ENCODE assay signal across 14 cellular contexts in the genomic region with DNA sequence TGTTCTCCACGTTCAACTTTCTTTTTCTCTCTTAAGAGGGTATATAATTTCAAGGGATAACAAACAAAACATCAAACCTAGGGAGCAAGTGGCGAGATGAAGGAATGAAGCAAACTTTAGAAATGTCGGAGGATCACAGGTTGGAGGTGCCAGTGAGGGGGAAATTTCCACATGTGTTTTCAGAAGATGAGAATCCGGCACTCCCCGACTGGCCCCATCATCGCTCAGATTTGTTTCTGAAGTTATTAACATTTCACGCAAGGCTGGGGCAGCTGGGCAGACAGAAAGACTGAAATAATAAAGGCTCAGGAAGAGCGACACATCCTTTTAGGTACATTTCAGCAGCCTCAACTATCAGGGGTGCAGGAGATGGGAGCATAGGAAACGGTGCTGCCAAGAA.
DNase-seq lines count a peak whose midpoint lies in the region; ATAC-seq and TF ChIP-seq lines count a peak whose summit lies in the region.
"Had no signal": no experiment of that assay in that cellular context is flagged by ENCODE, and none has a peak within 500 bp of the region (broad histone marks: within the 10 kb centered on the region; RNA-seq: fewer than 3 reads in every experiment).

No MANE protein-coding gene starts in this region.

- peaks cover 0 to 5% (median 3%) of the 10 kb centered on the region in 3 experiments; a peak in 3 of 7 replicates for H3K36me3 Mint-ChIP-seq in H9 (ENCODE audit: insufficient read depth in 1 of 3, low read depth in 3 of 3)

- H2BK15ac ChIP-seq in H9 (ENCODE audit: low read depth, low read length) = no peak overlapping the region

- WGBS in trophoblast cell (ENCODE audit: extremely low coverage, insufficient coverage, insufficient read length) = no CpG with 5 or more reads among the region's 9 CpGs
- no CpG with 5 or more reads among the region's 9 CpGs for WGBS in H9 (ENCODE audit: extremely low coverage, insufficient read length, low lambda C conversion rate)

- H2AK5ac ChIP-seq in trophoblast cell (ENCODE audit: low read length) (no peak overlapping the region), H9 (ENCODE audit: insufficient read length, low read length) (no peak overlapping the region)

- H4K91ac ChIP-seq in trophoblast cell (ENCODE audit: low read depth, low read length) = no peak overlapping the region
- no peak overlapping the region for H4K91ac ChIP-seq in H9 (ENCODE audit: insufficient read length, low read depth, low read length)

- intact Hi-C loops in left ventricle myocardium inferior (cut with micrococcal nuclease) = no loop called here
- intact Hi-C loops in left ventricle myocardium superior (cut with micrococcal nuclease) = no loop called here
- intact Hi-C loops in vagina (cut with DNase I) = no loop called here

- H3K4ac ChIP-seq in trophoblast cell (ENCODE audit: low read depth, low read length) = no peak overlapping the region
- H3K4ac ChIP-seq in H9 (ENCODE audit: low read depth, low read length) = no peak overlapping the region

- no peak overlapping the region for H3T11ph ChIP-seq in H9 (ENCODE audit: low read length)

- H2AFZ ChIP-seq in trophoblast cell (ENCODE audit: insufficient read depth, low read length, poor library complexity) (no peak overlapping the region), H9 (ENCODE audit: low read length) (no peak overlapping the region)

- H4K5ac ChIP-seq in H9 (ENCODE audit: insufficient read length, low read depth, low read length) = no peak overlapping the region

- H3K79me1 ChIP-seq in trophoblast cell (ENCODE audit: low read length) (peaks cover 3% of the 10 kb centered on the region), H9 (ENCODE audit: insufficient read depth, low read depth, low read length, poor library complexity, severe bottlenecking) (no peaks in the 10 kb centered on the region)

- peaks cover 10% of the 10 kb centered on the region for H3K4me1 ChIP-seq in left ventricle myocardium inferior
- H3K4me1 ChIP-seq in trophoblast cell (ENCODE audit: control insufficient read depth in 1 of 2, insufficient read depth in 2 of 2, low read length in 2 of 2) = peaks cover 3 to 5% of the 10 kb centered on the region in 2 experiments
- H3K4me1 ChIP-seq in vagina = peaks cover 35% of the 10 kb centered on the region
- H3K4me1 ChIP-seq in H9 (ENCODE audit: insufficient read depth, low read length) = no peaks in the 10 kb centered on the region
- H3K4me1 ChIP-seq: A549, pancreas, testis had no signal

- no peaks in the 10 kb centered on the region for H4K20me1 ChIP-seq in H9 (ENCODE audit: control insufficient read depth, insufficient read depth, insufficient read length)

- no peaks in the 10 kb centered on the region for H3K79me2 ChIP-seq in trophoblast cell (ENCODE audit: control insufficient read depth, insufficient read depth, low read length, poor library complexity)
- no peaks in the 10 kb centered on the region for H3K79me2 ChIP-seq in H9 (ENCODE audit: insufficient read depth, low read length)

- H3K27ac Mint-ChIP-seq in H9 = peak overlapping the region in 1 of 3 experiments; percentile 24; a peak in 1 of 7 replicates

- H3K9ac ChIP-seq in trophoblast cell (ENCODE audit: low read length) (no peak overlapping the region), H9 (ENCODE audit: extremely low read depth, insufficient read length, low read length) (no peak overlapping the region)

- H2BK5ac ChIP-seq in trophoblast cell (ENCODE audit: low read depth, low read length, poor library complexity) (no peak overlapping the region), H9 (ENCODE audit: insufficient read length, low read length) (no peak overlapping the region)

- H4K12ac ChIP-seq in trophoblast cell (ENCODE audit: low read depth, low read length) = no peak overlapping the region

- no peak overlapping the region for H4K8ac ChIP-seq in trophoblast cell (ENCODE audit: low read depth, low read length)
- H4K8ac ChIP-seq in H9 (replicated peaks; ENCODE audit: insufficient read length, low read depth, low read length) = no peak overlapping the region

- H3K14ac ChIP-seq in trophoblast cell (ENCODE audit: low read length) (no peak overlapping the region), H9 (ENCODE audit: insufficient read depth, low read length) (no peak overlapping the region)

- H3K36me3 ChIP-seq in left ventricle myocardium inferior (no peaks in the 10 kb centered on the region), trophoblast cell (ENCODE audit: control insufficient read depth in 1 of 2, insufficient read depth in 2 of 2, low read length in 2 of 2) (no peaks in the 10 kb centered on the region), vagina (no peaks in the 10 kb centered on the region)
- H3K36me3 ChIP-seq: pancreas had no signal

- TF ChIP-seq POLR2A in vagina (IDR thresholded peaks at IDR 0.05) = no peak

- H3K4me1 Mint-ChIP-seq in H9 = peaks cover 22 to 25% of the 10 kb centered on the region in 2 experiments

- H3K23me2 ChIP-seq in H9 (ENCODE audit: insufficient read length, low read depth, low read length, poor library complexity, severe bottlenecking) = no peaks in the 10 kb centered on the region

- H3K23ac ChIP-seq in trophoblast cell (ENCODE audit: low read length) (no peak overlapping the region), H9 (ENCODE audit: insufficient read length, low read depth, low read length) (no peak overlapping the region)

- no peak overlapping the region for H2BK20ac ChIP-seq in H9 (ENCODE audit: low read depth, low read length, poor library complexity, severe bottlenecking)

- H2BK12ac ChIP-seq in trophoblast cell (ENCODE audit: low read length) = no peak overlapping the region
- H2BK12ac ChIP-seq in H9 (ENCODE audit: insufficient read length, low read depth, low read length) = no peak overlapping the region

- TF ChIP-seq CTCF in left ventricle myocardium inferior (IDR thresholded peaks at IDR 0.05; ENCODE audit: borderline replicate concordance) (no peak), fibroblast of the aortic adventitia (IDR thresholded peaks at IDR 0.05; ENCODE audit: insufficient read depth, low read length) (no peak), vagina (IDR thresholded peaks at IDR 0.05) (no peak), H9 (conservative IDR thresholded peaks at IDR 0.05) (no peak)

- H3K27me3 ChIP-seq in left ventricle myocardium inferior (ENCODE audit: low read depth) (peaks cover 11% of the 10 kb centered on the region), trophoblast cell (ENCODE audit: insufficient read depth, low read length) (no peaks in the 10 kb centered on the region), vagina (no peaks in the 10 kb centered on the region), H9 (ENCODE audit: insufficient read depth, low read length) (no peaks in the 10 kb centered on the region)
- H3K27me3 ChIP-seq: pancreas, testis had no signal

- H3K27ac ChIP-seq in left ventricle myocardium inferior (replicated peaks) = peak overlapping the region; percentile 83
- H3K27ac ChIP-seq in trophoblast cell (ENCODE audit: low read depth, low read length) = no peak overlapping the region
- peak overlapping the region; percentile 91 for H3K27ac ChIP-seq in vagina
- H3K27ac ChIP-seq in H9 (ENCODE audit: insufficient read length, low read depth, low read length) = no peak overlapping the region
- H3K27ac ChIP-seq: A549 had no signal

- H3K4me3 ChIP-seq in left ventricle myocardium inferior = no peak overlapping the region
- H3K4me3 ChIP-seq in fibroblast of the aortic adventitia (ENCODE audit: low read depth, low read length) = peak overlapping the region; percentile 14
- no peak overlapping the region for H3K4me3 ChIP-seq in trophoblast cell (ENCODE audit: low read depth, low read length)
- H3K4me3 ChIP-seq in vagina = no peak overlapping the region
- H3K4me3 ChIP-seq: A549, pancreas, testis had no signal

- H3K4me2 ChIP-seq in trophoblast cell (ENCODE audit: low read length) = no peak overlapping the region
- H3K4me2 ChIP-seq in H9 (ENCODE audit: insufficient read depth, insufficient read length, low read length) = no peak overlapping the region
- H3K4me2 ChIP-seq: A549 had no signal

- H3K9me3 Mint-ChIP-seq in H9 = peaks cover 3% of the 10 kb centered on the region in 2 experiments; a peak in 4 of 5 replicates

- H3K56ac ChIP-seq in H9 (ENCODE audit: insufficient read length, low read depth, low read length) = no peak overlapping the region

- no peak for ATAC-seq in left ventricle myocardium superior
- ATAC-seq: A549 had no signal

- DNase-seq in left ventricle myocardium inferior (no peak), left ventricle myocardium superior (no peak), fibroblast of the aortic adventitia (ENCODE audit: low read depth) (no peak), trophoblast cell (peak; percentile 12 to 21), vagina (ENCODE audit: extremely low spot score in 2 of 2) (no peak), NCI-H1092 (lab: John Stamatoyannopoulos, UW) (no peak), H9 (no peak), amygdala (lab: John Stamatoyannopoulos, UW) (no peak)
- DNase-seq: activated CD4-positive, CD25-positive, alpha-beta regulatory T cell treated with anti-CD3 and anti-CD28 coated beads, Interleukin-2, amount 50 U/mL, for 72 hours; DMS79; NCI-H187; pancreas had no signal

- no peak overlapping the region for H3K4me3 Mint-ChIP-seq in H9

- H2BK120ac ChIP-seq in trophoblast cell (ENCODE audit: insufficient read depth, low read length, poor library complexity) (no peak overlapping the region), H9 (ENCODE audit: low read depth, low read length, poor library complexity, severe bottlenecking) (no peak overlapping the region)

- H3K9me3 ChIP-seq in left ventricle myocardium inferior (replicated peaks) (no peaks in the 10 kb centered on the region), trophoblast cell (ENCODE audit: insufficient read depth, low read depth, low read length) (no peaks in the 10 kb centered on the region), vagina (no peaks in the 10 kb centered on the region), H9 (ENCODE audit: control insufficient read depth, low read depth, low read length) (no peaks in the 10 kb centered on the region)
- H3K9me3 ChIP-seq: A549, pancreas, testis had no signal

- H3K27me3 Mint-ChIP-seq in H9 (ENCODE audit: low read depth) = peaks cover 16% of the 10 kb centered on the region

- H3K18ac ChIP-seq in trophoblast cell (ENCODE audit: low read length) (no peak overlapping the region), H9 (ENCODE audit: insufficient read length, low read depth, low read length) (no peak overlapping the region)

Comparison
In these comparisons a context has a peak if more than half of its experiments do, and no peak if none do; other contexts are left out.
1. DNase-seq: peak in trophoblast cell (2 of 2); none in left ventricle myocardium inferior (single experiment), left ventricle myocardium superior (single experiment), fibroblast of the aortic adventitia (single experiment), vagina (0 of 2), NCI-H1092 (single experiment), H9 (single experiment) and amygdala (0 of 56).
2. H3K27ac ChIP-seq: peak in left ventricle myocardium inferior (single experiment) and vagina (single experiment); none in trophoblast cell (single experiment) and H9 (single experiment).